7 cellular contexts compared by ENCODE assay signal in the genomic region with DNA sequence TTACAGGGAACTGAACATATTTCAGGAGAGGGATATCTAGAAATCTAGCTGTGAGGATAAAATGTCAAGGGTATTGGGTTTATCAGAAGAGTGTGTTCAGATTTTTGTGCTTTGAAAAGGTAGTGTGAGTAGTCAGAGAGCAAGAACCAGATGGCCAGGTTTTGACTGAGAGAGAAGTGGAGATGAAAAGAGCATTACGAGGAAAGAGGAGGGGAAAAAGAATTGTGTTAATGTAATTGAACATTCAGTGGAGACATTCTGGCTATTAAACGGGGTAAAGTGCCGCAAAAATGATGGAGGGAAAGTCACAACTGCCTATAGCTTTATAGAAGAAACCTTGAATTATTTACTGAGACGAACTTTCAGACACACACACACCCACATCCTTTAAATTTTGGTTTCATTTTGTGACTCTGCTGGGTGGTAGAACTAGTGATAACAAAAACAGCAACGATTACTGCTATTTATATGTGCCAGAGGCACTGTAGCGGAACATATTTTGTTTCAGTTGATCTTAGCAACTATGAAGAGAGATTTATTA.
DNase-seq lines count a peak whose midpoint lies in the region; ATAC-seq and TF ChIP-seq lines count a peak whose summit lies in the region.

No MANE protein-coding gene starts in this region.

- no peaks in the 10 kb centered on the region for H3K27me3 ChIP-seq in heart left ventricle
- H3K27me3 ChIP-seq in tibial artery, result no peaks in the 10 kb centered on the region

- ATAC-seq in GM18520 (IDR thresholded peaks at IDR 0.05; ENCODE audit: unreplicated experiment) (peak; percentile 54), HG02610 (IDR thresholded peaks at IDR 0.05; ENCODE audit: unreplicated experiment) (peak; percentile 71), heart left ventricle (peak; percentile 34 to 65 (median 46))

- intact Hi-C loops in heart left ventricle (cut with DNase I), result loop anchor here in 2 of 10 donors (5.0 to 10.0 kb wide), 2 partner anchors 380 to 388 kb away; partner anchors contain the start of gene FBXL14 (in 1 of the 2)
- intact Hi-C loops in tibial artery (cut with DNase I; ENCODE audit: low total_unique reads), result no loop called here

- H3K27ac ChIP-seq in heart left ventricle (peak overlapping the region; percentile 65 to 87 (median 79)), tibial artery (peak overlapping the region; percentile 48 to 53)

- H3K9me3 ChIP-seq in heart left ventricle (no peaks in the 10 kb centered on the region), tibial artery (no peaks in the 10 kb centered on the region)

- TF ChIP-seq CTCF in heart left ventricle (IDR thresholded peaks at IDR 0.05) (no peak), tibial artery (IDR thresholded peaks at IDR 0.05) (no peak)

- TF ChIP-seq POLR2A in Raji (IDR thresholded peaks at IDR 0.05; ENCODE audit: insufficient read depth, low read depth, low read length), result peak; percentile 44; the same call in 1 of the 2 replicates
- no peak for TF ChIP-seq POLR2A in heart left ventricle (IDR thresholded peaks at IDR 0.05)

- H3K4me3 ChIP-seq in heart left ventricle (peak overlapping the region; percentile 3 to 62 (median 51)), tibial artery (peak overlapping the region; percentile 44 to 49)

- 5 to 10% (median 7%) methylated on average over 6 of the region's 6 CpGs for WGBS in heart left ventricle, 4 donors

- H3K4me1 ChIP-seq in heart left ventricle (peaks cover 0 to 49% (median 17%) of the 10 kb centered on the region in 12 donors), tibial artery (peaks cover 0 to 30% (median 6%) of the 10 kb centered on the region in 4 donors)

- DNase-seq in heart left ventricle, result no peak
- DNase-seq in tibial artery, result no peak
- DNase-seq in DMS79 (lab: John Stamatoyannopoulos, UW), result no peak
- no peak for DNase-seq in NK-92 treated with Interleukin-12 subunit alpha and Interleukin-12 subunit beta, amount 100 ng/mL, for 24 hours (lab: John Stamatoyannopoulos, UW)

- H3K36me3 ChIP-seq in heart left ventricle (no peaks in the 10 kb centered on the region), tibial artery (no peaks in the 10 kb centered on the region)
